ENCODE assay signal across 9 cellular contexts in genomic region chr4:5711479-5712184, GRCh38. TPM values are rescaled to one million over a fixed set of nuclear protein-coding genes. Genes with fewer than 3 reads are reported as not detected.
DNase-seq lines count a peak whose midpoint lies in the region; ATAC-seq and TF ChIP-seq lines count a peak whose summit lies in the region.
"Had no signal": no experiment of that assay in that cellular context is flagged by ENCODE, and none has a peak within 500 bp of the region (broad histone marks: within the 10 kb centered on the region; RNA-seq: fewer than 3 reads in every experiment).

No MANE protein-coding gene starts in this region.

- no peaks in the 10 kb centered on the region for H3K36me3 Mint-ChIP-seq in activated CD4-positive, alpha-beta T cell treated with anti-CD3 and anti-CD28 coated beads, Interleukin-2, amount 10 ng/mL, durations not matched to agents 24 days and 14 days (ENCODE audit: low read depth)
- no peaks in the 10 kb centered on the region for H3K36me3 Mint-ChIP-seq in T-helper 2 cell treated with Interferon-gamma antibody and Interleukin-4, amounts not matched to agents 5 μg/mL and 100 μg/mL, for 36 hours (ENCODE audit: low read depth)
- H3K36me3 Mint-ChIP-seq: activated naive CD4-positive, alpha-beta T cell treated with anti-CD3 and anti-CD28 coated beads, Interleukin-2, amount 50 U/mL, for 24 hours had no signal

- peak; percentile 6 for ATAC-seq in foreskin keratinocyte

- peak overlapping the region; percentile 65 for H3K4me3 ChIP-seq in retinal pigment epithelial cell (ENCODE audit: low read length)

- H3K9me3 Mint-ChIP-seq in activated CD4-positive, alpha-beta T cell treated with anti-CD3 and anti-CD28 coated beads, Interleukin-2, amount 10 ng/mL, durations not matched to agents 24 days and 14 days: peaks cover 9% of the 10 kb centered on the region
- H3K9me3 Mint-ChIP-seq in T-helper 2 cell treated with Interferon-gamma antibody and Interleukin-4, amounts not matched to agents 5 μg/mL and 100 μg/mL, for 36 hours: peaks cover 10% of the 10 kb centered on the region

- peak overlapping the region; percentile 39 for H3K4me3 Mint-ChIP-seq in activated CD4-positive, alpha-beta T cell treated with anti-CD3 and anti-CD28 coated beads, Interleukin-2, amount 10 ng/mL, durations not matched to agents 24 days and 14 days
- H3K4me3 Mint-ChIP-seq in T-helper 2 cell treated with Interferon-gamma antibody and Interleukin-4, amounts not matched to agents 5 μg/mL and 100 μg/mL, for 36 hours: peak overlapping the region; percentile 52
- H3K4me3 Mint-ChIP-seq: activated naive CD4-positive, alpha-beta T cell treated with anti-CD3 and anti-CD28 coated beads, Interleukin-2, amount 50 U/mL, for 24 hours had no signal

- intact Hi-C loops in activated CD4-positive, alpha-beta T cell treated with anti-CD3 and anti-CD28 coated beads, Interleukin-2, amount 10 ng/mL, durations not matched to agents 24 days and 14 days (cut with micrococcal nuclease): loop anchor here (2.0 kb wide), 1 partner anchor 47 kb away; no protein-coding TSS in a partner anchor

- H3K27ac ChIP-seq in foreskin keratinocyte: peak overlapping the region; percentile 96

- H3K27me3 ChIP-seq in foreskin keratinocyte: no peaks in the 10 kb centered on the region

- peaks cover 16% of the 10 kb centered on the region for H3K4me1 ChIP-seq in foreskin keratinocyte

- TF ChIP-seq CTCF in foreskin keratinocyte (conservative IDR thresholded peaks at IDR 0.05) (peak; percentile 19), retinal pigment epithelial cell (conservative IDR thresholded peaks at IDR 0.05; ENCODE audit: low read depth, low read length) (no peak)

- no peak overlapping the region for H3K27ac Mint-ChIP-seq in activated CD4-positive, alpha-beta T cell treated with anti-CD3 and anti-CD28 coated beads, Interleukin-2, amount 10 ng/mL, durations not matched to agents 24 days and 14 days
- no peak overlapping the region for H3K27ac Mint-ChIP-seq in T-helper 2 cell treated with Interferon-gamma antibody and Interleukin-4, amounts not matched to agents 5 μg/mL and 100 μg/mL, for 36 hours
- H3K27ac Mint-ChIP-seq: activated naive CD4-positive, alpha-beta T cell treated with anti-CD3 and anti-CD28 coated beads, Interleukin-2, amount 50 U/mL, for 24 hours had no signal

- H3K27me3 Mint-ChIP-seq in activated CD4-positive, alpha-beta T cell treated with anti-CD3 and anti-CD28 coated beads, Interleukin-2, amount 10 ng/mL, durations not matched to agents 24 days and 14 days: peaks cover 39% of the 10 kb centered on the region
- H3K27me3 Mint-ChIP-seq in T-helper 2 cell treated with Interferon-gamma antibody and Interleukin-4, amounts not matched to agents 5 μg/mL and 100 μg/mL, for 36 hours (ENCODE audit: low read depth): peaks cover 43% of the 10 kb centered on the region

- H3K4me1 Mint-ChIP-seq in activated CD4-positive, alpha-beta T cell treated with anti-CD3 and anti-CD28 coated beads, Interleukin-2, amount 10 ng/mL, durations not matched to agents 24 days and 14 days: peaks cover 6% of the 10 kb centered on the region
- H3K4me1 Mint-ChIP-seq in T-helper 2 cell treated with Interferon-gamma antibody and Interleukin-4, amounts not matched to agents 5 μg/mL and 100 μg/mL, for 36 hours (ENCODE audit: low read depth): peaks cover 3% of the 10 kb centered on the region

- peak; percentile 50 for DNase-seq in activated CD4-positive, alpha-beta T cell treated with anti-CD3 and anti-CD28 coated beads, Interleukin-2, amount 10 ng/mL, durations not matched to agents 24 days and 14 days
- DNase-seq in activated CD4-positive, alpha-beta T cell treated with anti-CD3 and anti-CD28 coated beads for 4 hours: no peak
- no peak for DNase-seq in T-helper 2 cell treated with Interferon-gamma antibody and Interleukin-4, amounts not matched to agents 5 μg/mL and 100 μg/mL, for 36 hours (ENCODE audit: low spot score)
- DNase-seq in foreskin keratinocyte (peak; percentile 17 to 34), retinal pigment epithelial cell (ENCODE audit: low read depth) (no peak), DMS114 treated with DMSO at 0.1 percent for 48 hours (lab: John Stamatoyannopoulos, UW; ENCODE audit: unreplicated experiment) (no peak), NCI-H1048 (lab: John Stamatoyannopoulos, UW) (no peak), NCI-H446 (lab: John Stamatoyannopoulos, UW) (no peak)

RNA-seq across cellular contexts. Expression of gene EVC, which starts 0.6 kb away (rescaled TPM):
- 1.8 and 1.9 TPM in 2 replicates for total RNA-seq in activated CD4-positive, alpha-beta T cell treated with anti-CD3 and anti-CD28 coated beads, Interleukin-2, amount 10 ng/mL, durations not matched to agents 24 days and 14 days
- 26.3 and 33.4 TPM in 2 replicates for total RNA-seq in foreskin keratinocyte
- 5.5 and 6.0 TPM in 2 replicates for polyA plus RNA-seq in foreskin keratinocyte

RNA-seq across cellular contexts. Expression of gene EVC2, which starts 3.3 kb away (rescaled TPM):
- 0.31 and 0.40 TPM in 2 replicates for total RNA-seq in activated CD4-positive, alpha-beta T cell treated with anti-CD3 and anti-CD28 coated beads, Interleukin-2, amount 10 ng/mL, durations not matched to agents 24 days and 14 days
- total RNA-seq in foreskin keratinocyte: 7.5 TPM in 2 replicates
- 2.7 and 3.1 TPM in 2 replicates for polyA plus RNA-seq in foreskin keratinocyte

Comparison
In these comparisons a context has a peak if more than half of its experiments do, and no peak if none do; other contexts are left out.
1. DNase-seq: peak in activated CD4-positive, alpha-beta T cell treated with anti-CD3 and anti-CD28 coated beads, Interleukin-2, amount 10 ng/mL, durations not matched to agents 24 days and 14 days (single experiment) and foreskin keratinocyte (2 of 2); none in activated CD4-positive, alpha-beta T cell treated with anti-CD3 and anti-CD28 coated beads for 4 hours (0 of 2), T-helper 2 cell treated with Interferon-gamma antibody and Interleukin-4, amounts not matched to agents 5 μg/mL and 100 μg/mL, for 36 hours (single experiment), retinal pigment epithelial cell (single experiment), DMS114 treated with DMSO at 0.1 percent for 48 hours (single experiment), NCI-H1048 (single experiment) and NCI-H446 (0 of 2).